ENCODE assay signal across 9 cellular contexts in the genomic region with DNA sequence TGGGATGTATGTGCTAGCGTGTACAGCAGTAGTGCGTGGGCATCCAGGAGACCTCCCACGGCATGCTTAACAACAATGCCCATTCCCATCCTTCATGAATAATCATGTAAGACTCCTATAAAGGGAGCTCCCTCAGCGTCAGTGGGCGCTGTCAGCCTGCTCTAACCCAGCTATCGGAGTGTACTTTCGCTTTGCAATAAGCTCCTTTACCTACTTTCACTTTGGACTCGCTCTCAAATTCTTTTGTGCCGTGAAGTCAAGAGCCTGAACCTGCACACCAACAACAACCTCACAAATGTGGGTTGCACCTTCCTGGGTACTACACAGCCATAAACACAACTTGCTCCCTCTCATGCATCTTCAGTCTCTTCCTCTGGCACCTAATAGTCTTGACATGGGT.
A peak's percentile ranks its signal among the peaks of the same experiment; 100 is the strongest.
DNase-seq lines count a peak whose midpoint lies in the region; ATAC-seq and TF ChIP-seq lines count a peak whose summit lies in the region.
"Had no signal": no experiment of that assay in that cellular context is flagged by ENCODE, and none has a peak within 500 bp of the region (broad histone marks: within the 10 kb centered on the region; RNA-seq: fewer than 3 reads in every experiment).

No MANE protein-coding gene starts in this region.

- no peak overlapping the region for H3K27ac Mint-ChIP-seq in activated CD4-positive, alpha-beta T cell treated with anti-CD3 and anti-CD28 coated beads for 36 hours
- no peak overlapping the region for H3K27ac Mint-ChIP-seq in activated naive CD4-positive, alpha-beta T cell treated with anti-CD3 and anti-CD28 coated beads for 36 hours

- no peak overlapping the region for H3K4me3 ChIP-seq in thyroid gland (replicated peaks in 1 of 3)

- H3K4me3 Mint-ChIP-seq in activated CD4-positive, alpha-beta T cell treated with anti-CD3 and anti-CD28 coated beads for 36 hours, result peak overlapping the region; percentile 53
- peak overlapping the region; percentile 58 for H3K4me3 Mint-ChIP-seq in activated naive CD4-positive, alpha-beta T cell treated with anti-CD3 and anti-CD28 coated beads for 36 hours

- no peaks in the 10 kb centered on the region for H3K9me3 Mint-ChIP-seq in activated CD4-positive, alpha-beta T cell treated with anti-CD3 and anti-CD28 coated beads for 36 hours (ENCODE audit: low read depth)
- no peaks in the 10 kb centered on the region for H3K9me3 Mint-ChIP-seq in activated naive CD4-positive, alpha-beta T cell treated with anti-CD3 and anti-CD28 coated beads for 36 hours

- DNase-seq in activated CD4-positive, alpha-beta T cell treated with anti-CD3 and anti-CD28 coated beads for 36 hours, result peak; percentile 36
- no peak for DNase-seq in activated CD4-positive, alpha-beta T cell treated with anti-CD3 and anti-CD28 coated beads for 1 hour
- DNase-seq in RPMI8226 (peak; percentile 47), thyroid gland (no peak), DMS 273 (lab: John Stamatoyannopoulos, UW; ENCODE audit: unreplicated experiment) (no peak), SHP77 treated with DMSO at 0.1 percent for 48 hours (lab: John Stamatoyannopoulos, UW) (no peak)
- peak; percentile 45 for DNase-seq in activated naive CD4-positive, alpha-beta T cell treated with anti-CD3 and anti-CD28 coated beads for 36 hours
- DNase-seq in stimulated activated CD4-positive, alpha-beta T cell treated with anti-CD3 and anti-CD28 coated beads, Interleukin-4, amount 100 ng/mL, for 24 hours, result peak; percentile 25
- DNase-seq: NCI-H1436 had no signal

- H3K4me1 ChIP-seq in thyroid gland, result no peaks in the 10 kb centered on the region

- peaks cover 13% of the 10 kb centered on the region for H3K4me1 Mint-ChIP-seq in activated CD4-positive, alpha-beta T cell treated with anti-CD3 and anti-CD28 coated beads for 36 hours
- peaks cover 14% of the 10 kb centered on the region for H3K4me1 Mint-ChIP-seq in activated naive CD4-positive, alpha-beta T cell treated with anti-CD3 and anti-CD28 coated beads for 36 hours (ENCODE audit: low read depth)

- intact Hi-C loops in activated CD4-positive, alpha-beta T cell treated with anti-CD3 and anti-CD28 coated beads for 36 hours (cut with DNase I, micrococcal nuclease), result no loop called here
- intact Hi-C loops in activated naive CD4-positive, alpha-beta T cell treated with anti-CD3 and anti-CD28 coated beads for 36 hours (cut with micrococcal nuclease), result no loop called here
- intact Hi-C loops in thyroid gland (cut with DNase I), result no loop called here

- no peak overlapping the region for H3K27ac ChIP-seq in thyroid gland

- WGBS in thyroid gland, 2 donors, result 72 to 85% methylated on average over 9 of the region's 9 CpGs

- ATAC-seq in activated CD4-positive, alpha-beta T cell treated with anti-CD3 and anti-CD28 coated beads for 36 hours, result peak; percentile 72

- CTCF ChIA-PET in activated CD4-positive, alpha-beta T cell treated with anti-CD3 and anti-CD28 coated beads for 36 hours (lab: Charles Lee), result interaction anchor here (0.6 to 0.9 kb wide), 2 partner anchors 12 to 35 kb away, joined by 3 read pairs; no protein-coding TSS in a partner anchor
- CTCF ChIA-PET in activated naive CD4-positive, alpha-beta T cell treated with anti-CD3 and anti-CD28 coated beads for 36 hours (lab: Charles Lee), result interaction anchor here (0.6 to 1.0 kb wide), 2 partner anchors 54 to 554 kb away, joined by 3 to 4 read pairs; no protein-coding TSS in a partner anchor

- POLR2A ChIA-PET in activated CD4-positive, alpha-beta T cell treated with anti-CD3 and anti-CD28 coated beads for 36 hours (lab: Charles Lee), result interaction anchor here (0.5 kb wide), 2 partner anchors 19 to 526 kb away, joined by 3 read pairs; no protein-coding TSS in a partner anchor

- H3K27me3 ChIP-seq in thyroid gland, result no peaks in the 10 kb centered on the region

- H3K9me3 ChIP-seq in thyroid gland, result no peaks in the 10 kb centered on the region

- H3K27me3 Mint-ChIP-seq in activated CD4-positive, alpha-beta T cell treated with anti-CD3 and anti-CD28 coated beads for 36 hours, result no peaks in the 10 kb centered on the region
- no peaks in the 10 kb centered on the region for H3K27me3 Mint-ChIP-seq in activated naive CD4-positive, alpha-beta T cell treated with anti-CD3 and anti-CD28 coated beads for 36 hours (ENCODE audit: low read depth)

- H3K36me3 ChIP-seq in thyroid gland, result no peaks in the 10 kb centered on the region

- TF ChIP-seq CTCF in thyroid gland (IDR thresholded peaks at IDR 0.05), result no peak

- no peak for TF ChIP-seq POLR2A in thyroid gland (IDR thresholded peaks at IDR 0.05)

- no peaks in the 10 kb centered on the region for H3K36me3 Mint-ChIP-seq in activated CD4-positive, alpha-beta T cell treated with anti-CD3 and anti-CD28 coated beads for 36 hours (ENCODE audit: low read depth)
- no peaks in the 10 kb centered on the region for H3K36me3 Mint-ChIP-seq in activated naive CD4-positive, alpha-beta T cell treated with anti-CD3 and anti-CD28 coated beads for 36 hours (ENCODE audit: low read depth)

Comparison
In these comparisons a context has a peak if more than half of its experiments do, and no peak if none do; other contexts are left out.
1. DNase-seq: peak in activated CD4-positive, alpha-beta T cell treated with anti-CD3 and anti-CD28 coated beads for 36 hours (single experiment), RPMI8226 (single experiment), activated naive CD4-positive, alpha-beta T cell treated with anti-CD3 and anti-CD28 coated beads for 36 hours (single experiment) and stimulated activated CD4-positive, alpha-beta T cell treated with anti-CD3 and anti-CD28 coated beads, Interleukin-4, amount 100 ng/mL, for 24 hours (single experiment); none in activated CD4-positive, alpha-beta T cell treated with anti-CD3 and anti-CD28 coated beads for 1 hour (single experiment), thyroid gland (0 of 2), DMS 273 (single experiment) and SHP77 treated with DMSO at 0.1 percent for 48 hours (single experiment).